1 cellular context compared by ENCODE assay signal in the genomic region with DNA sequence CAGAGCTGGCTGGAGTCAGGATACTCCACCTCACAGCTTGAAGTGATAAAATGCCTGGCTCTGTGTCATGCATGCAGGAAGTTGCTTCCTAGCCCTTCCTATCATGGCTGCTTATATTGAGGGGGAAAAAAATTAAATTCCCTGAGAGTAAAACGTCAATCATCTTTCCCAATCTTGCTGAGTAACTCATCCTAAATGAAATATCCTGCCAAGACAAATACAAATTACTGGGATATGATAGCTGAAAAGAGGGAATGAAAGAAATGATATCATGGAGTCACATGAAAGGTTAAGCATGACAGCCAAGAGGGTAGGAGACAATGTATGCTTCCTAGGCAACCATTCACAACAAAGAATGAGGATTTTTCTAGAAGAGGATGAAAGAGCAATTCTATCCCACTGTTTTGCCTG.
TF ChIP-seq lines count a peak whose summit lies in the region.

No MANE protein-coding gene starts in this region.

TF ChIP-seq in SK-N-SH, 30 proteins besides CTCF, POLR2A, EP300 and RAD21 (continued from another document):
- no peak for TF ChIP-seq ELF1 (IDR thresholded peaks at IDR 0.05)
- TF ChIP-seq, protein P1, sequence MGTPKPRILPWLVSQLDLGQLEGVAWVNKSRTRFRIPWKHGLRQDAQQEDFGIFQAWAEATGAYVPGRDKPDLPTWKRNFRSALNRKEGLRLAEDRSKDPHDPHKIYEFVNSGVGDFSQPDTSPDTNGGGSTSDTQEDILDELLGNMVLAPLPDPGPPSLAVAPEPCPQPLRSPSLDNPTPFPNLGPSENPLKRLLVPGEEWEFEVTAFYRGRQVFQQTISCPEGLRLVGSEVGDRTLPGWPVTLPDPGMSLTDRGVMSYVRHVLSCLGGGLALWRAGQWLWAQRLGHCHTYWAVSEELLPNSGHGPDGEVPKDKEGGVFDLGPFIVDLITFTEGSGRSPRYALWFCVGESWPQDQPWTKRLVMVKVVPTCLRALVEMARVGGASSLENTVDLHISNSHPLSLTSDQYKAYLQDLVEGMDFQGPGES (IDR thresholded peaks at IDR 0.05; ENCODE audit: low read depth, low read length) = no peak
- TF ChIP-seq TEAD4 (IDR thresholded peaks at IDR 0.05; ENCODE audit: borderline replicate concordance, insufficient read depth) = no peak
- TF ChIP-seq RCOR1 (IDR thresholded peaks at IDR 0.05; ENCODE audit: low read length) = no peak
- TF ChIP-seq YY1 (IDR thresholded peaks at IDR 0.05; ENCODE audit: low read depth) = no peak
- no peak for TF ChIP-seq FOXM1 (IDR thresholded peaks at IDR 0.05; ENCODE audit: low read depth)
- no peak for TF ChIP-seq REST (IDR thresholded peaks at IDR 0.05; ENCODE audit: low read depth, low read length)
- TF ChIP-seq, protein P2, sequence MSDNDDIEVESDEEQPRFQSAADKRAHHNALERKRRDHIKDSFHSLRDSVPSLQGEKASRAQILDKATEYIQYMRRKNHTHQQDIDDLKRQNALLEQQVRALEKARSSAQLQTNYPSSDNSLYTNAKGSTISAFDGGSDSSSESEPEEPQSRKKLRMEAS (IDR thresholded peaks at IDR 0.05; ENCODE audit: low read depth) = no peak
